ENCODE assay signal across 7 cellular contexts in the genomic region with DNA sequence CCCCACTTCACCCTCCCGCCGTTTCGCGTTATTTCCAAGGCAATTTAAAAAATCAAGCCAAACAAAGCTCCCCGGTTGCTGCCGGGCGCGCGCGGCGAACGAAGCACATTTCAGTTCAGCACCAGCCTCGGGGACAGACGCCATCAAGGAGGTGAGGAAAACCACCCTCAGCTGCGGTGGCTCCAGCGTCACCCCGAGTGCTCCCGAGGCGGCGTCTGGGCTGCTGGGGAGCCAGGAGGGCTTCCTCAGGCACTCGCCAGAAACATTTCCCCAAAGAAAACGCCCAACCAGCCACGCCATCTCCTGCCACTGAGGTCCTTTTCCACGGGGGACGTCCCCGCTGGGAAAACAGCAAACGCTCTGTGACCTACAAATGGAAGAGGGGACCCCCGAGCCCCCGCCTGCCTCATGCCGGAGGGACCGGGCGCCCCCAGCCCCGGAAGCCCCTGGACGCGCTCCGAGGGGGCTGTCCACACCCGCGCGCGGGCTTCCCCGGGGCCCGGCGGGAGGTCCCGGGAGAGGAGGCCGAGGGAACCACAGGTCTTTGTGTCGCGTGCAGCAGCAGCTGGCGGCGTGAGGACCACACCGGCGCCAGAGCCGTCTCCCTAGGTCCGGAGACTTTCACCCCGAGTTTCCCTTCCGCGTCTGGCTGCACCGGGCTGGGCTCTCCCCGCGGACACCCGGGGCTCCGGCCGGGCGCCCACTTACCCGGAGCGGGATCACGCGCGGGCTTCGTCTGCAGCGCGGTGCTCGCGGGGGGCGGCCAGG. TPM values are rescaled to one million over a fixed set of nuclear protein-coding genes. Genes with fewer than 3 reads are reported as not detected.
DNase-seq lines count a peak whose midpoint lies in the region; ATAC-seq and TF ChIP-seq lines count a peak whose summit lies in the region.

No MANE protein-coding gene starts in this region.

- no peak for TF ChIP-seq CTCF in GM13976 (IDR thresholded peaks at IDR 0.05; ENCODE audit: borderline replicate concordance, control extremely low read depth, extremely low read depth, insufficient read depth, missing control alignments)

- intact Hi-C loops in left cardiac atrium (cut with DNase I): loop anchor here in 1 of 2 donors (5.0 kb wide), 1 partner anchor 48 kb away; no protein-coding TSS in a partner anchor

- no peaks in the 10 kb centered on the region for H3K9me3 ChIP-seq in SK-N-MC (ENCODE audit: low read depth, low read length)

- H3K36me3 ChIP-seq in SK-N-MC (ENCODE audit: insufficient read depth, low read length): no peaks in the 10 kb centered on the region

- in situ Hi-C loops in GM13976 (cut with MboI; ENCODE audit: low sequenced_read_pairs, unreplicated experiment): no loop called here

- POLR2A ChIA-PET in activated naive CD8-positive, alpha-beta T cell treated with anti-CD3 and anti-CD28 coated beads, Interleukin-2, amount 10 ng/mL, durations not matched to agents 7 days and 5 days (lab: Charles Lee): interaction anchor here (0.6 kb wide), 1 partner anchor 856 kb away, joined by 3 read pairs; no protein-coding TSS in a partner anchor

- peak overlapping the region; percentile 10 for H3K9ac ChIP-seq in SK-N-MC (ENCODE audit: insufficient read length)

- no peak overlapping the region for H3K27ac Mint-ChIP-seq in activated naive CD8-positive, alpha-beta T cell treated with anti-CD3 and anti-CD28 coated beads, Interleukin-2, amount 10 ng/mL, durations not matched to agents 7 days and 5 days

- H3K36me3 Mint-ChIP-seq in activated naive CD8-positive, alpha-beta T cell treated with anti-CD3 and anti-CD28 coated beads, Interleukin-2, amount 10 ng/mL, durations not matched to agents 7 days and 5 days: no peaks in the 10 kb centered on the region

- H3K4me1 Mint-ChIP-seq in activated naive CD8-positive, alpha-beta T cell treated with anti-CD3 and anti-CD28 coated beads, Interleukin-2, amount 10 ng/mL, durations not matched to agents 7 days and 5 days: peaks cover 9% of the 10 kb centered on the region

- no peak overlapping the region for H3K27ac ChIP-seq in SK-N-MC

- H3K27me3 Mint-ChIP-seq in activated naive CD8-positive, alpha-beta T cell treated with anti-CD3 and anti-CD28 coated beads, Interleukin-2, amount 10 ng/mL, durations not matched to agents 7 days and 5 days: peaks cover 73% of the 10 kb centered on the region

- peak overlapping the region; percentile 79 for H3K4me3 Mint-ChIP-seq in activated naive CD8-positive, alpha-beta T cell treated with anti-CD3 and anti-CD28 coated beads, Interleukin-2, amount 10 ng/mL, durations not matched to agents 7 days and 5 days

- peak; percentile 84 for DNase-seq in GM13976 (ENCODE audit: low spot score)
- DNase-seq in SK-N-MC (ENCODE audit: low read depth, low spot score): no peak
- peak; percentile 75 for DNase-seq in activated naive CD8-positive, alpha-beta T cell treated with anti-CD3 and anti-CD28 coated beads, Interleukin-2, amount 10 ng/mL, durations not matched to agents 7 days and 5 days
- DNase-seq in left cardiac atrium: peak; percentile 62
- peak; percentile 40 for DNase-seq in renal cortical epithelial cell (ENCODE audit: low read depth)
- no peak for DNase-seq in GDM1 (lab: John Stamatoyannopoulos, UW)

- ATAC-seq in HG03095 (IDR thresholded peaks at IDR 0.05; ENCODE audit: unreplicated experiment): peak; percentile 72
- peak; percentile 78 for ATAC-seq in activated naive CD8-positive, alpha-beta T cell treated with anti-CD3 and anti-CD28 coated beads, Interleukin-2, amount 10 ng/mL, durations not matched to agents 7 days and 5 days (ENCODE audit: low read depth)
- ATAC-seq in left cardiac atrium: peak; percentile 82 to 92

- H3K9me3 Mint-ChIP-seq in activated naive CD8-positive, alpha-beta T cell treated with anti-CD3 and anti-CD28 coated beads, Interleukin-2, amount 10 ng/mL, durations not matched to agents 7 days and 5 days: no peaks in the 10 kb centered on the region

- H3K4me3 ChIP-seq in SK-N-MC: peak overlapping the region; percentile 84

RNA-seq across cellular contexts. Expression of gene GNG4, which starts 0.4 kb away (rescaled TPM):
- total RNA-seq in activated naive CD8-positive, alpha-beta T cell treated with anti-CD3 and anti-CD28 coated beads, Interleukin-2, amount 10 ng/mL, durations not matched to agents 7 days and 5 days: not detected
- under 1 TPM in 1 of 2 donors, not detected in 1; 0.05 TPM for total RNA-seq in left cardiac atrium
- total RNA-seq in renal cortical epithelial cell: 0.30 TPM in 1 of 2 replicates, not detected in the other

Comparison
In these comparisons a context has a peak if more than half of its experiments do, and no peak if none do; other contexts are left out.
1. DNase-seq: peak in GM13976 (single experiment), activated naive CD8-positive, alpha-beta T cell treated with anti-CD3 and anti-CD28 coated beads, Interleukin-2, amount 10 ng/mL, durations not matched to agents 7 days and 5 days (single experiment), left cardiac atrium (single experiment) and renal cortical epithelial cell (single experiment); none in SK-N-MC (single experiment) and GDM1 (single experiment).
2. Peak in every context shown above with its lines, with median percentiles within 50 percentile points of each other: ATAC-seq.